ENCODE assay signal across 1 cellular context in the genomic region with DNA sequence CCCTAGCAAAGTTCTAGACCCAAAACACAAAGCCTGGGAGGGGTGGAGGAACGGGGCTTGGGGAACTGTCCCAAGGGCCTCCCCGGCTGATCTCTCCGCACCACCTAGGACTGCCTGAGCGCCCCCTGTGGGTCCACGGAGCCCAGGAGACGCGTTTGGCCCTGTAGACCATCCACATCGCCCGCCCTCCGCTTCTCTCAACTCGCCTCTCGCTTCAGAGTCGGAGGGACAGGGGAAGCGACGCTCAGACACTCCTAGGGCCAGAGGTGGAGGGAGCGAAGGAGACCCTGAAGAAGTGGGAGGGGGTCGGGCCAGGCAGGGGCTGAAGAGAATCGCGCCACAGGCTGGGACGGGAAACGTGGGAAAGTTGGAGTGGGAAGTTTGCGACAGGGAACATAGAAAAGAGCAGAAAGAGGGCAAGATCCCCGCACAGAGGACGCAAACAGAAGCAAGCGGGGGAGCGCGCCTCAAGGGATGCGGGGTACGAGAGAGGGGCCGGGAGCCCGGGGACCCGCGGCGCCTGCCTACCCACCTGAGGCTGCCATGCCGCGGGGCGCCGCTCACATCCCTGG.
A peak's percentile ranks its signal among the peaks of the same experiment; 100 is the strongest.
TF ChIP-seq lines count a peak whose summit lies in the region.

No MANE protein-coding gene starts in this region.

TF ChIP-seq in HepG2, 621 proteins besides CTCF, POLR2A, EP300 and RAD21 (continued from another document and continues in another):
- TF ChIP-seq, protein P1, sequence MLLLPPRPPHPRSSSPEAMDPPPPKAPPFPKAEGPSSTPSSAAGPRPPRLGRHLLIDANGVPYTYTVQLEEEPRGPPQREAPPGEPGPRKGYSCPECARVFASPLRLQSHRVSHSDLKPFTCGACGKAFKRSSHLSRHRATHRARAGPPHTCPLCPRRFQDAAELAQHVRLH (CRISPR knock-in tag; IDR thresholded peaks at IDR 0.05; ENCODE audit: borderline replicate concordance, low read depth) = peak; percentile 41; the same call in 1 of the 2 replicates
- TF ChIP-seq PHF8 (CRISPR knock-in tag; IDR thresholded peaks at IDR 0.05) (no peak), ZNF275 (CRISPR knock-in tag; IDR thresholded peaks at IDR 0.05; ENCODE audit: borderline replicate concordance) (no peak), FIP1L1 (IDR thresholded peaks at IDR 0.05; ENCODE audit: borderline replicate concordance, insufficient read depth, low read depth, low read length) (no peak), SATB2 (CRISPR knock-in tag; IDR thresholded peaks at IDR 0.05) (no peak), ZNF83 (CRISPR knock-in tag; IDR thresholded peaks at IDR 0.05; ENCODE audit: borderline replicate concordance) (no peak), ZNF556 (CRISPR knock-in tag; IDR thresholded peaks at IDR 0.05; ENCODE audit: borderline replicate concordance) (0 out of 2 replicates have a peak, but pooled peaks have one; percentile 25), ZNF883 (CRISPR knock-in tag; IDR thresholded peaks at IDR 0.05; ENCODE audit: not compliant biosample characterization) (peak; percentile 60), ARNT2 (CRISPR knock-in tag; IDR thresholded peaks at IDR 0.05; ENCODE audit: low read depth) (no peak), ZBTB37 (CRISPR knock-in tag; IDR thresholded peaks at IDR 0.05) (no peak), ISL2 (CRISPR knock-in tag; IDR thresholded peaks at IDR 0.05) (no peak), BORCS8-MEF2B (CRISPR knock-in tag; IDR thresholded peaks at IDR 0.05) (peak; percentile 68; the same call in 1 of the 2 replicates), ZNF713 (CRISPR knock-in tag; IDR thresholded peaks at IDR 0.05) (no peak), ZSCAN9 (CRISPR knock-in tag; IDR thresholded peaks at IDR 0.05; ENCODE audit: borderline replicate concordance) (no peak), JUN (CRISPR knock-in tag; IDR thresholded peaks at IDR 0.05) (no peak), ZNF564 (CRISPR knock-in tag; IDR thresholded peaks at IDR 0.05) (no peak), TBX2 (CRISPR knock-in tag; IDR thresholded peaks at IDR 0.05; ENCODE audit: borderline replicate concordance) (peak; percentile 19), ZNF547 (CRISPR knock-in tag; IDR thresholded peaks at IDR 0.05) (no peak), ZNF383 (CRISPR knock-in tag; IDR thresholded peaks at IDR 0.05; ENCODE audit: borderline replicate concordance) (no peak), HDAC2 (CRISPR knock-in tag; IDR thresholded peaks at IDR 0.05) (0 out of 2 replicates have a peak, but pooled peaks have one; percentile 30), ZIK1 (CRISPR knock-in tag; IDR thresholded peaks at IDR 0.05; ENCODE audit: borderline replicate concordance, low read depth) (no peak), ZNF766 (CRISPR knock-in tag; IDR thresholded peaks at IDR 0.05; ENCODE audit: borderline replicate concordance) (no peak), ZNF512 (CRISPR knock-in tag; IDR thresholded peaks at IDR 0.05) (no peak), MLLT10 (CRISPR knock-in tag; IDR thresholded peaks at IDR 0.05) (no peak), GLI4 (CRISPR knock-in tag; IDR thresholded peaks at IDR 0.05; ENCODE audit: borderline replicate concordance) (no peak), ZFP90 (CRISPR knock-in tag; IDR thresholded peaks at IDR 0.05; ENCODE audit: borderline replicate concordance) (no peak), ZSCAN21 (CRISPR knock-in tag; IDR thresholded peaks at IDR 0.05; ENCODE audit: borderline replicate concordance) (no peak), CBX1 (IDR thresholded peaks at IDR 0.05; ENCODE audit: low read depth) (peak; percentile 31), MTA1 (CRISPR knock-in tag; IDR thresholded peaks at IDR 0.05; ENCODE audit: borderline replicate concordance) (peak; percentile 57; the same call in 1 of the 2 replicates), GABPA (IDR thresholded peaks at IDR 0.05; ENCODE audit: low read depth, low read length) (no peak), GABPA (CRISPR knock-in tag; IDR thresholded peaks at IDR 0.05; ENCODE audit: low read depth) (no peak), ZNF280B (CRISPR knock-in tag; IDR thresholded peaks at IDR 0.05; ENCODE audit: borderline replicate concordance) (0 out of 2 replicates have a peak, but pooled peaks have one; percentile 33), ZNF17 (CRISPR knock-in tag; IDR thresholded peaks at IDR 0.05) (no peak), ZNF761 (CRISPR knock-in tag; conservative IDR thresholded peaks at IDR 0.05) (0 out of 2 replicates have a peak, but pooled peaks have one; percentile 24), ZNF775 (CRISPR knock-in tag; IDR thresholded peaks at IDR 0.05; ENCODE audit: borderline replicate concordance) (0 out of 2 replicates have a peak, but pooled peaks have one; percentile 65), ZFP36L1 (CRISPR knock-in tag; IDR thresholded peaks at IDR 0.05) (no peak), MAFK (conservative IDR thresholded peaks at IDR 0.05 in 1 of 2, IDR thresholded peaks at IDR 0.05 in 1 of 2; ENCODE audit: low read length in 2 of 2) (no peak), ZNF292 (CRISPR knock-in tag; IDR thresholded peaks at IDR 0.05; ENCODE audit: borderline replicate concordance, low read depth) (0 out of 2 replicates have a peak, but pooled peaks have one; percentile 28), NFE2L2 (IDR thresholded peaks at IDR 0.05; ENCODE audit: low read length) (no peak), ZNF691 (CRISPR knock-in tag; IDR thresholded peaks at IDR 0.05; ENCODE audit: borderline replicate concordance, low read depth) (0 out of 2 replicates have a peak, but pooled peaks have one; percentile 61), GZF1 (CRISPR knock-in tag; IDR thresholded peaks at IDR 0.05) (no peak), ZNF34 (CRISPR knock-in tag; IDR thresholded peaks at IDR 0.05; ENCODE audit: borderline replicate concordance) (peak; percentile 66; the same call in 1 of the 2 replicates), ZNF737 (CRISPR knock-in tag; IDR thresholded peaks at IDR 0.05; ENCODE audit: borderline replicate concordance) (no peak), SNAPC2 (CRISPR knock-in tag; IDR thresholded peaks at IDR 0.05) (no peak), NFRKB (IDR thresholded peaks at IDR 0.05) (no peak)
- TF ChIP-seq, protein P2, sequence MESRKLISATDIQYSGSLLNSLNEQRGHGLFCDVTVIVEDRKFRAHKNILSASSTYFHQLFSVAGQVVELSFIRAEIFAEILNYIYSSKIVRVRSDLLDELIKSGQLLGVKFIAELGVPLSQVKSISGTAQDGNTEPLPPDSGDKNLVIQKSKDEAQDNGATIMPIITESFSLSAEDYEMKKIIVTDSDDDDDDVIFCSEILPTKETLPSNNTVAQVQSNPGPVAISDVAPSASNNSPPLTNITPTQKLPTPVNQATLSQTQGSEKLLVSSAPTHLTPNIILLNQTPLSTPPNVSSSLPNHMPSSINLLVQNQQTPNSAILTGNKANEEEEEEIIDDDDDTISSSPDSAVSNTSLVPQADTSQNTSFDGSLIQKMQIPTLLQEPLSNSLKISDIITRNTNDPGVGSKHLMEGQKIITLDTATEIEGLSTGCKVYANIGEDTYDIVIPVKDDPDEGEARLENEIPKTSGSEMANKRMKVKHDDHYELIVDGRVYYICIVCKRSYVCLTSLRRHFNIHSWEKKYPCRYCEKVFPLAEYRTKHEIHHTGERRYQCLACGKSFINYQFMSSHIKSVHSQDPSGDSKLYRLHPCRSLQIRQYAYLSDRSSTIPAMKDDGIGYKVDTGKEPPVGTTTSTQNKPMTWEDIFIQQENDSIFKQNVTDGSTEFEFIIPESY (CRISPR knock-in tag; IDR thresholded peaks at IDR 0.05) = no peak
- TF ChIP-seq, protein P3, sequence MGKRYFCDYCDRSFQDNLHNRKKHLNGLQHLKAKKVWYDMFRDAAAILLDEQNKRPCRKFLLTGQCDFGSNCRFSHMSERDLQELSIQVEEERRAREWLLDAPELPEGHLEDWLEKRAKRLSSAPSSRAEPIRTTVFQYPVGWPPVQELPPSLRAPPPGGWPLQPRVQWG (CRISPR knock-in tag; IDR thresholded peaks at IDR 0.05; ENCODE audit: borderline replicate concordance, low read depth) = no peak
- TF ChIP-seq, protein P4, sequence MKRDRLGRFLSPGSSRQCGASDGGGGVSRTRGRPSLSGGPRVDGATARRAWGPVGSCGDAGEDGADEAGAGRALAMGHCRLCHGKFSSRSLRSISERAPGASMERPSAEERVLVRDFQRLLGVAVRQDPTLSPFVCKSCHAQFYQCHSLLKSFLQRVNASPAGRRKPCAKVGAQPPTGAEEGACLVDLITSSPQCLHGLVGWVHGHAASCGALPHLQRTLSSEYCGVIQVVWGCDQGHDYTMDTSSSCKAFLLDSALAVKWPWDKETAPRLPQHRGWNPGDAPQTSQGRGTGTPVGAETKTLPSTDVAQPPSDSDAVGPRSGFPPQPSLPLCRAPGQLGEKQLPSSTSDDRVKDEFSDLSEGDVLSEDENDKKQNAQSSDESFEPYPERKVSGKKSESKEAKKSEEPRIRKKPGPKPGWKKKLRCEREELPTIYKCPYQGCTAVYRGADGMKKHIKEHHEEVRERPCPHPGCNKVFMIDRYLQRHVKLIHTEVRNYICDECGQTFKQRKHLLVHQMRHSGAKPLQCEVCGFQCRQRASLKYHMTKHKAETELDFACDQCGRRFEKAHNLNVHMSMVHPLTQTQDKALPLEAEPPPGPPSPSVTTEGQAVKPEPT (CRISPR knock-in tag; IDR thresholded peaks at IDR 0.05; ENCODE audit: low read depth) = no peak; the same call in none of the 2 replicates
- TF ChIP-seq, protein P5, sequence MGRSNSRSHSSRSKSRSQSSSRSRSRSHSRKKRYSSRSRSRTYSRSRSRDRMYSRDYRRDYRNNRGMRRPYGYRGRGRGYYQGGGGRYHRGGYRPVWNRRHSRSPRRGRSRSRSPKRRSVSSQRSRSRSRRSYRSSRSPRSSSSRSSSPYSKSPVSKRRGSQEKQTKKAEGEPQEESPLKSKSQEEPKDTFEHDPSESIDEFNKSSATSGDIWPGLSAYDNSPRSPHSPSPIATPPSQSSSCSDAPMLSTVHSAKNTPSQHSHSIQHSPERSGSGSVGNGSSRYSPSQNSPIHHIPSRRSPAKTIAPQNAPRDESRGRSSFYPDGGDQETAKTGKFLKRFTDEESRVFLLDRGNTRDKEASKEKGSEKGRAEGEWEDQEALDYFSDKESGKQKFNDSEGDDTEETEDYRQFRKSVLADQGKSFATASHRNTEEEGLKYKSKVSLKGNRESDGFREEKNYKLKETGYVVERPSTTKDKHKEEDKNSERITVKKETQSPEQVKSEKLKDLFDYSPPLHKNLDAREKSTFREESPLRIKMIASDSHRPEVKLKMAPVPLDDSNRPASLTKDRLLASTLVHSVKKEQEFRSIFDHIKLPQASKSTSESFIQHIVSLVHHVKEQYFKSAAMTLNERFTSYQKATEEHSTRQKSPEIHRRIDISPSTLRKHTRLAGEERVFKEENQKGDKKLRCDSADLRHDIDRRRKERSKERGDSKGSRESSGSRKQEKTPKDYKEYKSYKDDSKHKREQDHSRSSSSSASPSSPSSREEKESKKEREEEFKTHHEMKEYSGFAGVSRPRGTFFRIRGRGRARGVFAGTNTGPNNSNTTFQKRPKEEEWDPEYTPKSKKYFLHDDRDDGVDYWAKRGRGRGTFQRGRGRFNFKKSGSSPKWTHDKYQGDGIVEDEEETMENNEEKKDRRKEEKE (IDR thresholded peaks at IDR 0.05) = no peak
